Comparison of ENCODE assay signal across 8 cellular contexts in the genomic region with DNA sequence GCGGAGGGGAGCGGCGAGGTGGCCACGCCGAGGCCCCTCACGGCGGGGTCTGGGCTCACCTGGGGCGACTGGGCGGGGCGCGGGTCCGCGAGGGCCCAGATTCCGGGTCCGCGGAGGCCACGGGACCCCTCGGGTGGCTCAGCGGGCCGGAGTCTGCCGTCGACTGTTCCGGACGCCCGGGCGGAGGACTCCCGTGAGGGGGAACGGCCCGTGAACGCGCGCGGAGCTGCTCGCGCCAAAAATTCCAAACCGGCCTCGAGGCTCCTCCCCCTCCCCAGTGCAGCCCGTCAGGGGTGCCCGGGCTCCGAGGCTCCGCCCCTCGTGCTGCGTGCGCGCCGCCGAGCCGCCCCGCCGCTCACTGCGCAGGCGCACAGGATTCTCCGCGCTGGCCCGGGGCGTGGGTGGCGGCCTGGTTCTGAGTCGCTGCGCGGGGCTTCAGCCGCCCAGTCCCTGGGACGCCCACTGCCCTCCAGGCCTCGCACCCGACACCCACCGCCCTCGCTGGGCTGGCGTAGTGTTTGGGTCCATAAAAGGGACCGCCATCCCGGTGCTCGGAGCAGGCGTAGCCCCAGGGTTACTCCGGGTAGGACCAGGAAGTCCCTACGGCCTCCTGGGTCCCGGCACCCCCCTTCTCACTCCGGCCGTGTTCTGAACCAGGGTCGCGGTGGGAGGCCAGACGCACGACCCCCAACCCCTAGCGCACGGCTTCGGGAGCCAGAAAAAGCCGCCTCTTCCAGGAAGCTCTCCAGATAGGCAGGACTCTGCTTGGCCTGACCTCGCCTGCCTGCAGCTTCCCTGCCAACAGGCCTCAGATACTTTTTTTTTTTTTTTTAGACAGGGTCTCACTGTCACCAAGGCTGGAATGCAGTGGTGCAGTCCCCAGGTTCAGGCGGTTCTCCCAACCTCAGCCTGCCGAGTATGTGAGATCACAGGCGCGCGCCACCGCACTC. TPM values are rescaled to one million over a fixed set of nuclear protein-coding genes. Genes with fewer than 3 reads are reported as not detected.
DNase-seq lines count a peak whose midpoint lies in the region; ATAC-seq and TF ChIP-seq lines count a peak whose summit lies in the region.

A gene (minus strand): TSS at position 220 of the 950 bp plus-strand sequence. CDS start 789 bp downstream, outside the sequence.

- peaks cover 3% of the 10 kb centered on the region for H3K4me1 ChIP-seq in BE2C

- ATAC-seq in HG03432 (IDR thresholded peaks at IDR 0.05; ENCODE audit: unreplicated experiment) (peak; percentile 74), left lobe of liver (peak; percentile 87)

- DNase-seq in BE2C (peak; percentile 95), GM19238 (ENCODE audit: insufficient read length, low spot score) (peak; percentile 100), NCI-H69 (lab: John Stamatoyannopoulos, UW) (peak; percentile 95), dedifferentiated amniotic fluid mesenchymal stem cell (ENCODE audit: extremely low spot score) (peak; percentile 76), left lobe of liver (ENCODE audit: low spot score) (peak; percentile 94)
- DNase-seq in activated CD4-positive, alpha-beta T cell treated with anti-CD3 and anti-CD28 coated beads, Interleukin-2, amount 50 U/mL, for 1 hour: peak; percentile 93
- DNase-seq in stimulated activated CD4-positive, alpha-beta T cell treated with anti-CD3 and anti-CD28 coated beads, Interleukin-2, amount 100 ng/mL, for 24 hours: peak; percentile 96 to 98

- peaks cover 28% of the 10 kb centered on the region for H3K36me3 ChIP-seq in BE2C

- H3K4me3 ChIP-seq in BE2C (ENCODE audit: low read depth, low read length): peak within 1 kb of the TSS; percentile 75

- H3K9me3 ChIP-seq in BE2C: no peaks in the 10 kb centered on the region

- TF ChIP-seq CTCF in BE2C (IDR thresholded peaks at IDR 0.05; ENCODE audit: low read depth, low read length): no peak

- H3K27me3 ChIP-seq in BE2C: no peaks in the 10 kb centered on the region

RNA-seq across cellular contexts. Expression of the gene that starts here (rescaled TPM):
- 25.3 TPM for polyA plus RNA-seq in BE2C (2012; ENCODE audit: insufficient read depth, insufficient read length, low read depth)
- total RNA-seq in left lobe of liver: 0.98 TPM

Comparison
In these comparisons a context has a peak if more than half of its experiments do, and no peak if none do; other contexts are left out.
1. Peak in every context shown above with its lines: DNase-seq, ATAC-seq and H3K4me3 ChIP-seq.
2. Peak in DNase-seq and ATAC-seq in left lobe of liver; RNA of the gene not detected or under 1 TPM.